In the genomic region with DNA sequence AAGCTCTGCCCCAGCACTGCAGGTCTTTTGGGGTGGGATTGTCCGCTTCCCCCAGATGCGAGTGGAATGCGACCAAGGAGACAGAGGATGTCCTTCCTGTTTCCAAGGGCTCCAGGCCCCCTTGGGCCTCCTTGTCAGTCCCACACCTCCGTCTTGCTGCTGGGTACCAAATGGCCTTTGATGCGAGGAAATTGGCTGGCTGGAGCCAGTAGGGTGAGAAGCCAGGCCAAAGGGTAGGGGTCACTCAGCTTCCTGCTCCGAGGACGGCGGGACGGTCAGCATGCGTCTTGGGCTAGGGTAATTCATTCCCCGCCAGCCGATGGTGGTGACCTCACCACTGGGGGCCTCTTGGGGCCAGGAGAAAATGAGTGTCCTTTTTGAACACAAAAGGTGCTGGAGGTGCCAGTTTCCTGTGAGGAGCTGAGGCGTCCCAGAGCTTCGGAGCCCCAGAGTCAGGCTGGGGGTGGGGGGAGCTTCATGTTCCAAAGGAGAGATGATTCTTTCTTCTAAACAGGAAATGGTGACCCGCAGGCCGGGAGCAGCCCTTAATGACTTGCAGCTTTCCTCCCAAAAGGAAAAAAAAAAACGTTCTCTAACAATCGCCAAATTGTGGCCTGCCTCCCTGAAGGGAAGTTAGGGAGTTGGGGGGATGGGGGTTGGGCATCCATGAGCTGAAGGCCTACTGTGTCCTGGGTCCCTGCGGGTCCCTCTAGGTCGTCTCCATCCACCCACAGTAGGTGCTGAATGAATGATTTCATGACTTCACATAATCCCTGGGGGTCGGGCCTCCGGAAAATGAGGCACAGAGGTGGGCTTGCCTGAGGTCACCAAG, we compare ENCODE assay signal across 10 cellular contexts. TPM values are rescaled to one million over a fixed set of nuclear protein-coding genes. Genes with fewer than 3 reads are reported as not detected.
DNase-seq lines count a peak whose midpoint lies in the region; ATAC-seq, FAIRE-seq and TF ChIP-seq lines count a peak whose summit lies in the region.
"Had no signal": no experiment of that assay in that cellular context is flagged by ENCODE, and none has a peak within 500 bp of the region (broad histone marks: within the 10 kb centered on the region; RNA-seq: fewer than 3 reads in every experiment).

No MANE protein-coding gene starts in this region.

- dilution Hi-C loops in endothelial cell of umbilical vein (cut with MboI; ENCODE audit: extremely low pct_ligation_motif_present, low sequenced_read_pairs) = no loop called here

- peaks cover 59% of the 10 kb centered on the region for H3K4me1 ChIP-seq in endothelial cell of umbilical vein (ENCODE audit: control insufficient read depth, extremely low read depth, insufficient read depth, low read length)

- POLR2A ChIA-PET in endothelial cell of umbilical vein (lab: Charles Lee) = interaction anchor here (0.6 to 1.0 kb wide), 4 partner anchors 38 to 669 kb away, joined by 3 to 4 read pairs (median 4); no protein-coding TSS in a partner anchor

- peaks cover 8 to 12% of the 10 kb centered on the region in 2 experiments for H3K36me3 ChIP-seq in endothelial cell of umbilical vein (ENCODE audit: control insufficient read depth in 2 of 2, extremely low read depth in 1 of 2, insufficient read depth in 2 of 2, low read length in 2 of 2)

- H3K27me3 Mint-ChIP-seq in mesothelial cell of epicardium (ENCODE audit: low read depth) = no peaks in the 10 kb centered on the region

- DNase-seq in DMS53 (lab: John Stamatoyannopoulos, UW) (peak; percentile 35), DMS53 treated with DMSO at 0.1 percent for 48 hours (lab: John Stamatoyannopoulos, UW; ENCODE audit: unreplicated experiment) (no peak), endothelial cell of umbilical vein (ENCODE audit: low read depth, low spot score) (peak; percentile 71), mesothelial cell of epicardium (ENCODE audit: low spot score in 2 of 2, unreplicated experiment in 2 of 2) (no peak), urothelium cell line (ENCODE audit: low spot score) (peak; percentile 76), omental fat pad (ENCODE audit: low spot score) (no peak), ACHN (no peak), NCI-H2029 (lab: John Stamatoyannopoulos, UW) (no peak)
- DNase-seq: T-helper 17 cell had no signal

- no peaks in the 10 kb centered on the region for H3K9me3 Mint-ChIP-seq in mesothelial cell of epicardium

- no peaks in the 10 kb centered on the region for H3K36me3 Mint-ChIP-seq in mesothelial cell of epicardium

- H3K27me3 ChIP-seq in endothelial cell of umbilical vein (ENCODE audit: control insufficient read depth in 2 of 2, insufficient read depth in 2 of 2, low read length in 2 of 2) = no peaks in the 10 kb centered on the region

- in situ Hi-C loops in ACHN (cut with HindIII; ENCODE audit: low pct_ligation_motif_present, low pct_unique_long_range_greater_than_20kb, low sequenced_read_pairs) = no loop called here

- no peaks in the 10 kb centered on the region for H4K20me1 ChIP-seq in endothelial cell of umbilical vein (replicated peaks; ENCODE audit: control insufficient read depth, extremely low read depth, insufficient read depth, low read length)

- no peak for ATAC-seq in omental fat pad (ENCODE audit: low FRiP score)
- ATAC-seq: T-helper 17 cell had no signal

- peak overlapping the region; percentile 13 for H3K4me2 ChIP-seq in endothelial cell of umbilical vein (ENCODE audit: insufficient read depth, low read length)

- TSS peak; percentile 52 for BruUV-seq in endothelial cell of umbilical vein (replicated peaks; lab: Mats Ljungman, UMichigan)

- peaks cover 40% of the 10 kb centered on the region for H3K79me2 ChIP-seq in endothelial cell of umbilical vein (ENCODE audit: control insufficient read depth, insufficient read depth, low read length)

- H3K9me1 ChIP-seq in endothelial cell of umbilical vein (replicated peaks; ENCODE audit: control insufficient read depth, extremely low read depth, insufficient read depth, low read length) = no peaks in the 10 kb centered on the region

- H3K27ac Mint-ChIP-seq in mesothelial cell of epicardium = peak overlapping the region; percentile 90
- H3K27ac Mint-ChIP-seq: T-helper 17 cell had no signal

- CTCF ChIA-PET in endothelial cell of umbilical vein (lab: Charles Lee) = interaction anchor here (0.8 to 23.6 kb wide), 15 partner anchors 8 to 189 kb away, joined by 3 to 1187 read pairs (median 4); no protein-coding TSS in a partner anchor

- no peaks in the 10 kb centered on the region for H3K9me3 ChIP-seq in endothelial cell of umbilical vein (replicated peaks; ENCODE audit: control insufficient read depth, insufficient read depth, low read length)

- peak overlapping the region; percentile 1 for H2AFZ ChIP-seq in endothelial cell of umbilical vein (ENCODE audit: low read depth, low read length)

- peaks cover 48% of the 10 kb centered on the region for H3K4me1 Mint-ChIP-seq in mesothelial cell of epicardium
- H3K4me1 Mint-ChIP-seq: T-helper 17 cell had no signal

- peak overlapping the region; percentile 74 for H3K9ac ChIP-seq in endothelial cell of umbilical vein (replicated peaks; ENCODE audit: extremely low read depth, insufficient read depth, low read length)

- intact Hi-C loops in endothelial cell of umbilical vein (cut with micrococcal nuclease) = loop anchor here (1.0 to 10.0 kb wide), 4 partner anchors 41 to 475 kb away; no protein-coding TSS in a partner anchor

- TF ChIP-seq CTCF in endothelial cell of umbilical vein (IDR thresholded peaks at IDR 0.05; ENCODE audit: extremely low read depth in 1 of 2, insufficient read depth in 1 of 2, low read depth in 1 of 2, low read length in 2 of 2) (no peak), mesothelial cell of epicardium (IDR thresholded peaks at IDR 0.05; ENCODE audit: unreplicated experiment) (no peak), omental fat pad (IDR thresholded peaks at IDR 0.05) (no peak)

- no peak for TF ChIP-seq POLR2A in endothelial cell of umbilical vein (IDR thresholded peaks at IDR 0.05; ENCODE audit: low read depth, low read length)

- no peak overlapping the region for H3K4me3 ChIP-seq in endothelial cell of umbilical vein (replicated peaks in 1 of 3; ENCODE audit: insufficient read depth in 1 of 3, low read depth in 1 of 3, low read length in 3 of 3)

- peak overlapping the region; percentile 94 for H3K27ac ChIP-seq in endothelial cell of umbilical vein (ENCODE audit: insufficient read depth, low read depth, low read length)

- FAIRE-seq in endothelial cell of umbilical vein (lab: Jason Lieb, UNC) (peak; percentile 93), urothelium cell line (lab: Jason Lieb, UNC) (peak; percentile 20)
- FAIRE-seq: A204.1 had no signal

- H3K4me3 Mint-ChIP-seq in mesothelial cell of epicardium = peak overlapping the region; percentile 39
- H3K4me3 Mint-ChIP-seq: T-helper 17 cell had no signal

TF ChIP-seq in endothelial cell of umbilical vein, 7 proteins besides CTCF, POLR2A, EP300 and RAD21:
- TF ChIP-seq FOS (IDR thresholded peaks at IDR 0.05; ENCODE audit: borderline replicate concordance, insufficient read depth, low read length) (peak; percentile 66), MYC (IDR thresholded peaks at IDR 0.05; ENCODE audit: low read depth, low read length) (peak; percentile 6), POLR2AphosphoS5 (IDR thresholded peaks at IDR 0.05; ENCODE audit: insufficient read depth, low read depth, low read length) (peak; percentile 58), JUN (IDR thresholded peaks at IDR 0.05; ENCODE audit: borderline replicate concordance, insufficient read depth, insufficient read length, low read depth) (peak; percentile 47), EZH2 (IDR thresholded peaks at IDR 0.05; ENCODE audit: borderline replicate concordance, low read depth, low read length, severe bottlenecking) (no peak), GATA2 (IDR thresholded peaks at IDR 0.05; ENCODE audit: insufficient read depth, insufficient read length, low read depth, low read length) (no peak)
- TF ChIP-seq, protein P1, sequence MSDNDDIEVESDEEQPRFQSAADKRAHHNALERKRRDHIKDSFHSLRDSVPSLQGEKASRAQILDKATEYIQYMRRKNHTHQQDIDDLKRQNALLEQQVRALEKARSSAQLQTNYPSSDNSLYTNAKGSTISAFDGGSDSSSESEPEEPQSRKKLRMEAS (IDR thresholded peaks at IDR 0.05; ENCODE audit: insufficient read depth, insufficient read length) = peak; percentile 31

RNA-seq across cellular contexts. Expression of a gene that starts 6.7 kb away (rescaled TPM):
- total RNA-seq in endothelial cell of umbilical vein (13.4 and 14.5 TPM in 2 replicates), mesothelial cell of epicardium (8.5 to 9.7 TPM (median 8.9 TPM) in 3 replicates), omental fat pad (10 to 100 TPM in 1 of 4 donors, 1 to 10 TPM in 3; 3.3 to 23.8 (median 8.7) TPM)
- polyA plus RNA-seq in endothelial cell of umbilical vein = 10.8 and 11.5 TPM in 2 replicates
- polyA plus RNA-seq in endothelial cell of umbilical vein (2011; cell fraction: cytosol; rRNA removed) = 7.7 and 9.9 TPM in 2 replicates
- polyA plus RNA-seq in endothelial cell of umbilical vein (2011; cell fraction: nucleus; rRNA removed) = 12.2 and 20.4 TPM in 2 replicates
- polyA plus RNA-seq in endothelial cell of umbilical vein (2012) = 18.2 and 24.7 TPM in 2 replicates
- 3.4 and 6.5 TPM in 2 replicates for polyA minus RNA-seq in endothelial cell of umbilical vein
- 7.0 TPM for polyA minus RNA-seq in endothelial cell of umbilical vein (2011; cell fraction: cytosol; rRNA and poly(A)+ RNA removed)
- polyA minus RNA-seq in endothelial cell of umbilical vein (2011; cell fraction: nucleus; rRNA and poly(A)+ RNA removed) = 8.3 and 18.7 TPM in 2 replicates

RNA-seq across cellular contexts. Expression of a gene that starts 53.3 kb away (rescaled TPM):
- 41.6 and 45.8 TPM in 2 replicates for total RNA-seq in endothelial cell of umbilical vein
- 54.6 and 81.7 TPM in 2 replicates for polyA plus RNA-seq in endothelial cell of umbilical vein
- polyA plus RNA-seq in endothelial cell of umbilical vein (2011; cell fraction: cytosol; rRNA removed) = 64.5 and 65.3 TPM in 2 replicates
- polyA plus RNA-seq in endothelial cell of umbilical vein (2011; cell fraction: nucleus; rRNA removed) = 40.6 and 46.7 TPM in 2 replicates
- 40.9 and 47.7 TPM in 2 replicates for polyA plus RNA-seq in endothelial cell of umbilical vein (2012)
- 31.3 and 52.3 TPM in 2 replicates for polyA minus RNA-seq in endothelial cell of umbilical vein
- 47.8 TPM for polyA minus RNA-seq in endothelial cell of umbilical vein (2011; cell fraction: cytosol; rRNA and poly(A)+ RNA removed)
- polyA minus RNA-seq in endothelial cell of umbilical vein (2011; cell fraction: nucleus; rRNA and poly(A)+ RNA removed) = 17.7 and 29.7 TPM in 2 replicates
- total RNA-seq in mesothelial cell of epicardium = 54.2 to 57.1 TPM (median 54.5 TPM) in 3 replicates
- 100 to 1,000 TPM; 133 to 163 (median 146) TPM for total RNA-seq in omental fat pad

Comparison
In these comparisons a context has a peak if more than half of its experiments do, and no peak if none do; other contexts are left out.
1. DNase-seq: peak in DMS53 (single experiment), endothelial cell of umbilical vein (single experiment) and urothelium cell line (single experiment); none in DMS53 treated with DMSO at 0.1 percent for 48 hours (single experiment), mesothelial cell of epicardium (0 of 2), omental fat pad (single experiment), ACHN (single experiment) and NCI-H2029 (single experiment).